In the genomic region with DNA sequence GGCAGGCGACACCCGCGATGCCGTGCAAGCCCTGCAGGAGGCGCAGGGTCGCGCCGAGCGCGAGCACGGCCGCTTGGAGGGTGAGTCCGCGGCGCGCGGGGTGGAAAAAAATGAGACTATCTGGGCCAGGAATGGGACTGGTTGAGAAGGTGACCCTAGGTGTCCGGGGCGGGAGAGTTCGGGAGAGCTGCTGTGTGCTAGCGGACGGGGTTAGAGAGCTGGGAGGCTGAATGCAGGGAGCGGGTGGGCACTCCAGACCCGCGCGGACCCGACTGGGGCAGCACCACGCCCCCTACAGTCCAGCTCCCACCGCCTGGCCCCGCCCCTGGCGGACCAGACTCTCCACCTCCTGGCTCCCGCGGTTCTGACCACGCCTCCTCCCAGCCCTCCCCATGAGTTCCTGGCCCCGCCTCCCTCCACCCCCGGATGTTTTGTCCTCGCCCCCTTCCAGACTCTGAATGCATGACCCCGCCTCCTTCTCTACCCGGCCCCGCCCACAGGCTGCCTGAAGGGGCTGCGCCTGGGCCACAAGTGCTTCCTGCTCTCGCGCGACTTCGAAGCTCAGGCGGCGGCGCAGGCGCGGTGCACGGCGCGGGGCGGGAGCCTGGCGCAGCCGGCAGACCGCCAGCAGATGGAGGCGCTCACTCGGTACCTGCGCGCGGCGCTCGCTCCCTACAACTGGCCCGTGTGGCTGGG, we compare ENCODE assay signal across 8 cellular contexts. TPM values are rescaled to one million over a fixed set of nuclear protein-coding genes. Genes with fewer than 3 reads are reported as not detected.
DNase-seq lines count a peak whose midpoint lies in the region; ATAC-seq, FAIRE-seq and TF ChIP-seq lines count a peak whose summit lies in the region.

No MANE protein-coding gene starts in this region.

- DNase-seq in AG09309 (ENCODE audit: low read depth) (peak; percentile 97), endothelial cell of umbilical vein (ENCODE audit: low read depth, low spot score) (peak; percentile 100), midbrain (lab: John Stamatoyannopoulos, UW) (peak; percentile 98)
- peak; percentile 99 for DNase-seq in NK-92 treated with Interleukin-12 subunit alpha and Interleukin-12 subunit beta, amount 100 ng/mL, for 24 hours (lab: John Stamatoyannopoulos, UW)
- peak; percentile 97 for DNase-seq in activated CD8-positive, alpha-beta memory T cell treated with anti-CD3 and anti-CD28 coated beads, Interleukin-2, amount 50 U/mL, for 48 hours
- peak; percentile 90 to 92 for DNase-seq in stimulated activated CD8-positive, alpha-beta memory T cell treated with anti-CD3 and anti-CD28 coated beads, Interleukin-15, amount 100 ng/mL, for 4 hours (ENCODE audit: low read depth in 2 of 2)

- POLR2A ChIA-PET in endothelial cell of umbilical vein (lab: Charles Lee) = interaction anchor here (1.3 kb wide), 1 partner anchor 80 kb away, joined by 5 read pairs; no protein-coding TSS in a partner anchor

- H3K4me2 ChIP-seq in endothelial cell of umbilical vein (ENCODE audit: insufficient read depth, low read length) = peak overlapping the region; percentile 59

- H2AFZ ChIP-seq in endothelial cell of umbilical vein (ENCODE audit: low read depth, low read length) = peak overlapping the region; percentile 94

- H3K9ac ChIP-seq in endothelial cell of umbilical vein (replicated peaks; ENCODE audit: extremely low read depth, insufficient read depth, low read length) = peak overlapping the region; percentile 71

- no peaks in the 10 kb centered on the region for H3K36me3 ChIP-seq in endothelial cell of umbilical vein (ENCODE audit: control insufficient read depth in 2 of 2, extremely low read depth in 1 of 2, insufficient read depth in 2 of 2, low read length in 2 of 2)

- TF ChIP-seq POLR2A in GM19099 (IDR thresholded peaks at IDR 0.05; ENCODE audit: extremely low read depth, insufficient read length, low read depth) = peak; percentile 72
- TF ChIP-seq POLR2A in endothelial cell of umbilical vein (IDR thresholded peaks at IDR 0.05; ENCODE audit: low read depth, low read length) = peak; percentile 96

- dilution Hi-C loops in endothelial cell of umbilical vein (cut with MboI; ENCODE audit: extremely low pct_ligation_motif_present, low sequenced_read_pairs) = no loop called here

- peaks cover 22% of the 10 kb centered on the region for H3K4me1 ChIP-seq in endothelial cell of umbilical vein (ENCODE audit: control insufficient read depth, extremely low read depth, insufficient read depth, low read length)

- H3K4me3 ChIP-seq in AG09309 (ENCODE audit: control insufficient read depth, low read depth, low read length) = peak overlapping the region; percentile 88
- H3K4me3 ChIP-seq in endothelial cell of umbilical vein (replicated peaks in 1 of 3; ENCODE audit: insufficient read depth in 1 of 3, low read depth in 1 of 3, low read length in 3 of 3) = peak overlapping the region; percentile 40 to 84 (median 53)

- H3K9me1 ChIP-seq in endothelial cell of umbilical vein (replicated peaks; ENCODE audit: control insufficient read depth, extremely low read depth, insufficient read depth, low read length) = no peaks in the 10 kb centered on the region

- FAIRE-seq in endothelial cell of umbilical vein (lab: Jason Lieb, UNC) = peak; percentile 98

- CTCF ChIA-PET in endothelial cell of umbilical vein (lab: Charles Lee) = interaction anchor here (0.5 to 3.4 kb wide), 29 partner anchors 9 to 423 kb away, joined by 3 to 47 read pairs (median 5); partner anchors contain the start of gene KCNC3

- TF ChIP-seq CTCF in AG09309 (IDR thresholded peaks at IDR 0.05; ENCODE audit: control insufficient read depth, insufficient read depth, low read depth, low read length, missing control alignments) = peak; percentile 49
- peak; percentile 79 to 90 for TF ChIP-seq CTCF in endothelial cell of umbilical vein (IDR thresholded peaks at IDR 0.05; ENCODE audit: extremely low read depth in 1 of 2, insufficient read depth in 1 of 2, low read depth in 1 of 2, low read length in 2 of 2)

- no peaks in the 10 kb centered on the region for H3K79me2 ChIP-seq in endothelial cell of umbilical vein (ENCODE audit: control insufficient read depth, insufficient read depth, low read length)

- intact Hi-C loops in endothelial cell of umbilical vein (cut with micrococcal nuclease) = loop anchor here (1.0 to 5.0 kb wide), 12 partner anchors 19 to 397 kb away; partner anchors contain the start of genes CTU1, JOSD2, KCNC3 and NR1H2

- BruUV-seq in endothelial cell of umbilical vein (replicated peaks; lab: Mats Ljungman, UMichigan) = no TSS peak

- H4K20me1 ChIP-seq in endothelial cell of umbilical vein (replicated peaks; ENCODE audit: control insufficient read depth, extremely low read depth, insufficient read depth, low read length) = no peaks in the 10 kb centered on the region

- no peaks in the 10 kb centered on the region for H3K27me3 ChIP-seq in endothelial cell of umbilical vein (ENCODE audit: control insufficient read depth in 2 of 2, insufficient read depth in 2 of 2, low read length in 2 of 2)

- peak overlapping the region; percentile 32 for H3K27ac ChIP-seq in endothelial cell of umbilical vein (ENCODE audit: insufficient read depth, low read depth, low read length)

- no peaks in the 10 kb centered on the region for H3K9me3 ChIP-seq in endothelial cell of umbilical vein (replicated peaks; ENCODE audit: control insufficient read depth, insufficient read depth, low read length)

- ATAC-seq in HG03520 (IDR thresholded peaks at IDR 0.05; ENCODE audit: unreplicated experiment) = peak; percentile 70

TF ChIP-seq in endothelial cell of umbilical vein, 7 proteins besides CTCF, POLR2A, EP300 and RAD21:
- TF ChIP-seq GATA2 (IDR thresholded peaks at IDR 0.05; ENCODE audit: insufficient read depth, insufficient read length, low read depth, low read length) = no peak
- TF ChIP-seq POLR2AphosphoS5 (IDR thresholded peaks at IDR 0.05; ENCODE audit: insufficient read depth, low read depth, low read length) = peak; percentile 90

RNA-seq across cellular contexts. Expression of gene CLEC11A, which starts 1.5 kb away (rescaled TPM):
- 10.4 and 13.3 TPM in 2 replicates for total RNA-seq in endothelial cell of umbilical vein
- 30.1 and 37.2 TPM in 2 replicates for polyA plus RNA-seq in endothelial cell of umbilical vein
- polyA plus RNA-seq in endothelial cell of umbilical vein (2011; cell fraction: cytosol; rRNA removed) = 11.2 and 17.3 TPM in 2 replicates
- 15.5 and 18.9 TPM in 2 replicates for polyA plus RNA-seq in endothelial cell of umbilical vein (2011; cell fraction: nucleus; rRNA removed)
- 26.1 and 56.4 TPM in 2 replicates for polyA plus RNA-seq in endothelial cell of umbilical vein (2012)
- 2.1 and 2.9 TPM in 2 replicates for polyA minus RNA-seq in endothelial cell of umbilical vein
- not detected for polyA minus RNA-seq in endothelial cell of umbilical vein (2011; cell fraction: cytosol; rRNA and poly(A)+ RNA removed)
- 2.5 and 3.4 TPM in 2 replicates for polyA minus RNA-seq in endothelial cell of umbilical vein (2011; cell fraction: nucleus; rRNA and poly(A)+ RNA removed)

RNA-seq across cellular contexts. Expression of gene SHANK1, which starts 5.1 kb away (rescaled TPM):
- total RNA-seq in endothelial cell of umbilical vein = 1.2 and 1.9 TPM in 2 replicates
- polyA plus RNA-seq in endothelial cell of umbilical vein = 0.60 and 0.66 TPM in 2 replicates
- polyA plus RNA-seq in endothelial cell of umbilical vein (2011; cell fraction: cytosol; rRNA removed) = 0.27 and 0.38 TPM in 2 replicates
- 3.5 and 4.2 TPM in 2 replicates for polyA plus RNA-seq in endothelial cell of umbilical vein (2011; cell fraction: nucleus; rRNA removed)
- 2.0 and 2.5 TPM in 2 replicates for polyA plus RNA-seq in endothelial cell of umbilical vein (2012)
- 0.25 and 4.7 TPM in 2 replicates for polyA minus RNA-seq in endothelial cell of umbilical vein
- polyA minus RNA-seq in endothelial cell of umbilical vein (2011; cell fraction: cytosol; rRNA and poly(A)+ RNA removed) = not detected
- 1.4 and 1.7 TPM in 2 replicates for polyA minus RNA-seq in endothelial cell of umbilical vein (2011; cell fraction: nucleus; rRNA and poly(A)+ RNA removed)

RNA-seq across cellular contexts. Expression of gene GPR32, which starts 45.6 kb away (rescaled TPM):
- total RNA-seq in endothelial cell of umbilical vein = not detected in 2 replicates
- polyA plus RNA-seq in endothelial cell of umbilical vein = not detected in 2 replicates
- not detected in 2 replicates for polyA plus RNA-seq in endothelial cell of umbilical vein (2011; cell fraction: cytosol; rRNA removed)
- polyA plus RNA-seq in endothelial cell of umbilical vein (2011; cell fraction: nucleus; rRNA removed) = not detected in 2 replicates
- polyA plus RNA-seq in endothelial cell of umbilical vein (2012) = not detected in 2 replicates
- polyA minus RNA-seq in endothelial cell of umbilical vein = not detected in 2 replicates
- not detected for polyA minus RNA-seq in endothelial cell of umbilical vein (2011; cell fraction: cytosol; rRNA and poly(A)+ RNA removed)
- not detected in 2 replicates for polyA minus RNA-seq in endothelial cell of umbilical vein (2011; cell fraction: nucleus; rRNA and poly(A)+ RNA removed)

Comparison
In these comparisons a context has a peak if more than half of its experiments do, and no peak if none do; other contexts are left out.
1. Peak in every context shown above with its lines: DNase-seq, ATAC-seq, H3K4me3 ChIP-seq and H3K27ac ChIP-seq.